Comparison of ENCODE assay signal across 8 cellular contexts in genomic region chr3:23127196-23127595, GRCh38.
"Had no signal": no experiment of that assay in that cellular context is flagged by ENCODE, and none has a peak within 500 bp of the region (broad histone marks: within the 10 kb centered on the region; RNA-seq: fewer than 3 reads in every experiment).

No MANE protein-coding gene starts in this region.

- H3K4me1 ChIP-seq: HAP-1 had no signal

- H3K36me3 ChIP-seq: HAP-1 had no signal

- H3K4me3 ChIP-seq: GM23248, GM23338, HAP-1 had no signal

- H3K9me3 ChIP-seq: HAP-1 had no signal

- DNase-seq: GM23248, GOT3, H7, H9, HCEC 1CT, HFFc6 had no signal

- H2AFZ ChIP-seq: GM23248, GM23338 had no signal

- H3K27ac ChIP-seq: GM23248 had no signal

- H3K4me2 ChIP-seq: GM23338 had no signal

- H3K9ac ChIP-seq: GM23248 had no signal
